14 cellular contexts compared by ENCODE assay signal in the genomic region with DNA sequence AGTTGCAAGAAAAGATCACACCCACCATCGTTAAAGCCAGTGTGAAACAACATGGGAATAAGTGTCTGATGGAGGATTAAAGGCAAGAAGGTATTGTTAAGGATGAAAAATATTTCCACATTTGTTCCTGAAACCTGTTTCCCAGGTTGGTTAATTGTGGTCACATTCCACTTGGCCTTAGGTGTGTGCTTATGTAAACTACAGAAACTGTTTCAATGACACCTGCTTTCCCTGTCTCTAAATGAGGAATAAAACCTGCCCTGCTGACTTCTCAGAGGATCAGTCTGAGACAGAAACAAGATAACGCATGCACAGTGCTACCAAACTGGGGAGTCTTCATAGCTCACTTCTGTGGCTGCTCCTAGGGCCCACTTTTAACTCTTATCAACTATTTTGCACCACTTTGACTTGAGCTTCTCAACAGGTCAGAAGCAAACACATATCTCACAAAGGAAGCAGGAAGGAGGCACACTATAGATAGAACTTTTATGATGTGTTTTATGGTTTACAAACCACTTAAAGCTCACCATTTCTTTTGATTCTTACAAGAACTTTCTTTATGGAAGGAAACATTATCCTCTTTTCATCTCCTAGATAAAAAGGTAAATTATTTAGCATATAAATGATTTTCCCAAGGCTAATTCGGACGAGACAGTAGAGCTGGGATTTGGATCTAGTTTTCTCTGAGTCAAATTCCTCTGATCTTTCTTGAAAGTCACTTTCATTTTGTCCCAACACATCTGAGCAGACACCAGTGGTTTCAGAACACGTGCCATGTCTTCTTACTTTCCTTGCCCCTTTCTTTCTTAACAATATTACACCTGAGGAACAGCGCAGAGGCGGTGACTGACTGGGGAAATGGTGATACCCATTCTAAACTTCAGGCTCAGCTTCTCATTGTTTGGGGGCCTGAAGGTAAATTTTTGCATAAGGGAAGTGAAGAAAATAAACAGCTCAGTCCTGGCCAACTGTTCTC. TPM values are rescaled to one million over a fixed set of nuclear protein-coding genes. Genes with fewer than 3 reads are reported as not detected.
DNase-seq lines count a peak whose midpoint lies in the region; ATAC-seq lines count a peak whose summit lies in the region.
"Had no signal": no experiment of that assay in that cellular context is flagged by ENCODE, and none has a peak within 500 bp of the region (broad histone marks: within the 10 kb centered on the region; RNA-seq: fewer than 3 reads in every experiment).

No MANE protein-coding gene starts in this region.

- peak overlapping the region; percentile 11 to 39 for H3K27ac Mint-ChIP-seq in activated naive CD4-positive, alpha-beta T cell treated with anti-CD3 and anti-CD28 coated beads, Interleukin-2, amount 50 U/mL, for 72 hours

- peaks cover 15 to 23% of the 10 kb centered on the region in 2 donors for H3K36me3 Mint-ChIP-seq in activated naive CD4-positive, alpha-beta T cell treated with anti-CD3 and anti-CD28 coated beads, Interleukin-2, amount 50 U/mL, for 72 hours

- peaks cover 13 to 26% of the 10 kb centered on the region in 2 donors for H3K9me3 Mint-ChIP-seq in activated naive CD4-positive, alpha-beta T cell treated with anti-CD3 and anti-CD28 coated beads, Interleukin-2, amount 50 U/mL, for 72 hours

- ATAC-seq in activated naive CD4-positive, alpha-beta T cell treated with anti-CD3 and anti-CD28 coated beads, Interleukin-2, amount 50 U/mL, for 72 hours, result peak in 1 of 2 donors; percentile 47

- DNase-seq in SIG-M5 treated with dmso at 0.1 percent for 504 hours (lab: John Stamatoyannopoulos, UW; ENCODE audit: unreplicated experiment), result peak; percentile 8
- DNase-seq in SIG-M5 (lab: John Stamatoyannopoulos, UW), result no peak
- DNase-seq in NCI-H2029 (lab: John Stamatoyannopoulos, UW), result peak; percentile 67
- DNase-seq in activated naive CD4-positive, alpha-beta T cell treated with anti-CD3 and anti-CD28 coated beads, Interleukin-2, amount 50 U/mL, for 72 hours (ENCODE audit: low spot score in 2 of 2), result no peak
- DNase-seq in mucosa of gallbladder (ENCODE audit: low spot score), result peak; percentile 40
- DNase-seq in NCI-H446 treated with DMSO at 0.1 percent for 48 hours (lab: John Stamatoyannopoulos, UW), result no peak
- DNase-seq in A172 (ENCODE audit: low spot score), result no peak
- DNase-seq in T1000 (lab: John Stamatoyannopoulos, UW), result no peak
- DNase-seq: ACHN; DMS 273 treated with DMSO at 0.1 percent for 48 hours; effector CD8-positive, alpha-beta T cell; GOT3; nucleus accumbens; T-helper 1 cell had no signal

RNA-seq across cellular contexts. Expression of a gene that starts 33.4 kb away (rescaled TPM):
- total RNA-seq in activated naive CD4-positive, alpha-beta T cell treated with anti-CD3 and anti-CD28 coated beads, Interleukin-2, amount 50 U/mL, for 72 hours, result 1 to 10 TPM in 1 of 2 donors, under 1 TPM in 1; 0.64 to 2.7 TPM
- 14.6 TPM for total RNA-seq in mucosa of gallbladder
- 0.24 TPM in 1 of 2 replicates, not detected in the other for total RNA-seq in A172 (2014; rRNA removed; shearing (Covaris generic))

Comparison
In these comparisons a context has a peak if more than half of its experiments do, and no peak if none do; other contexts are left out.
1. DNase-seq: peak in SIG-M5 treated with dmso at 0.1 percent for 504 hours (single experiment), NCI-H2029 (single experiment) and mucosa of gallbladder (single experiment); none in SIG-M5 (single experiment), activated naive CD4-positive, alpha-beta T cell treated with anti-CD3 and anti-CD28 coated beads, Interleukin-2, amount 50 U/mL, for 72 hours (0 of 2), NCI-H446 treated with DMSO at 0.1 percent for 48 hours (single experiment), A172 (single experiment) and T1000 (single experiment).